Comparison of ENCODE assay signal across 1 cellular context in genomic region chr3:13555753-13556152, GRCh38.
TF ChIP-seq lines count a peak whose summit lies in the region.

No MANE protein-coding gene starts in this region.

TF ChIP-seq in H1, 55 proteins besides CTCF, POLR2A, EP300 and RAD21:
- no peak for TF ChIP-seq BACH1 (IDR thresholded peaks at IDR 0.05; ENCODE audit: low read length)
